22 cellular contexts compared by ENCODE assay signal in genomic region chr3:29011441-29011840, GRCh38.
"Had no signal": no experiment of that assay in that cellular context is flagged by ENCODE, and none has a peak within 500 bp of the region (broad histone marks: within the 10 kb centered on the region; RNA-seq: fewer than 3 reads in every experiment).

No MANE protein-coding gene starts in this region.

- H3K4me3 Mint-ChIP-seq: naive thymus-derived CD8-positive, alpha-beta T cell; nephron progenitor cell; stimulated activated memory B cell treated with anti-CD40 and anti-IgM and Interleukin-4, amounts not matched to agents 10 μg/mL and 1 μg/mL and 100 μg/mL, for 72 hours; stimulated activated naive CD8-positive, alpha-beta T cell treated with anti-CD3 and anti-CD28 coated beads, Interleukin-15, Interleukin-2, amounts not matched to agents 100 ng/mL and 50 ng/mL, for 24 hours had no signal

- H3K27me3 ChIP-seq: dorsolateral prefrontal cortex, sigmoid colon, tibial nerve, upper lobe of left lung had no signal

- H3K27ac Mint-ChIP-seq: naive thymus-derived CD8-positive, alpha-beta T cell; nephron progenitor cell; stimulated activated memory B cell treated with anti-CD40 and anti-IgM and Interleukin-4, amounts not matched to agents 10 μg/mL and 1 μg/mL and 100 μg/mL, for 72 hours; stimulated activated naive CD8-positive, alpha-beta T cell treated with anti-CD3 and anti-CD28 coated beads, Interleukin-15, Interleukin-2, amounts not matched to agents 100 ng/mL and 50 ng/mL, for 24 hours had no signal

- H3K4me1 ChIP-seq: parathyroid adenoma, prostate gland, sigmoid colon, tibial nerve, upper lobe of left lung had no signal

- DNase-seq: dorsolateral prefrontal cortex; effector CD4-positive, alpha-beta T cell; head of caudate nucleus; kidney; mesendoderm; midbrain; naive thymus-derived CD8-positive, alpha-beta T cell; nephron progenitor cell; right cardiac atrium; sigmoid colon; stimulated activated CD4-positive, alpha-beta T cell treated with anti-CD3 and anti-CD28 coated beads, Interleukin-4, amount 100 ng/mL, for 4 hours; upper lobe of left lung had no signal

- H3K9me3 ChIP-seq: prostate gland, sigmoid colon, thoracic aorta, tibial nerve, upper lobe of left lung had no signal

- H3K79me2 ChIP-seq: parathyroid adenoma had no signal

- H3K9me3 Mint-ChIP-seq: naive thymus-derived CD8-positive, alpha-beta T cell; nephron progenitor cell; stimulated activated memory B cell treated with anti-CD40 and anti-IgM and Interleukin-4, amounts not matched to agents 10 μg/mL and 1 μg/mL and 100 μg/mL, for 72 hours; stimulated activated naive CD8-positive, alpha-beta T cell treated with anti-CD3 and anti-CD28 coated beads, Interleukin-15, Interleukin-2, amounts not matched to agents 100 ng/mL and 50 ng/mL, for 24 hours had no signal

- H3K27ac ChIP-seq: dorsolateral prefrontal cortex, parathyroid adenoma, prostate gland, sigmoid colon, thoracic aorta, upper lobe of left lung had no signal

- H2AFZ ChIP-seq: parathyroid adenoma had no signal

- H3K36me3 ChIP-seq: prostate gland, sigmoid colon, thoracic aorta, tibial nerve, upper lobe of left lung had no signal

- FAIRE-seq: colon, frontal cortex, kidney, urothelium cell line had no signal

- H3K4me3 ChIP-seq: prostate gland, sigmoid colon, thoracic aorta, tibial nerve, upper lobe of left lung had no signal

- H3K27me3 Mint-ChIP-seq: stimulated activated memory B cell treated with anti-CD40 and anti-IgM and Interleukin-4, amounts not matched to agents 10 μg/mL and 1 μg/mL and 100 μg/mL, for 72 hours; stimulated activated naive CD8-positive, alpha-beta T cell treated with anti-CD3 and anti-CD28 coated beads, Interleukin-15, Interleukin-2, amounts not matched to agents 100 ng/mL and 50 ng/mL, for 24 hours had no signal

- H3K9ac ChIP-seq: parathyroid adenoma had no signal

- H3K36me3 Mint-ChIP-seq: naive thymus-derived CD8-positive, alpha-beta T cell; stimulated activated memory B cell treated with anti-CD40 and anti-IgM and Interleukin-4, amounts not matched to agents 10 μg/mL and 1 μg/mL and 100 μg/mL, for 72 hours had no signal

- H3K4me1 Mint-ChIP-seq: naive thymus-derived CD8-positive, alpha-beta T cell; nephron progenitor cell; stimulated activated memory B cell treated with anti-CD40 and anti-IgM and Interleukin-4, amounts not matched to agents 10 μg/mL and 1 μg/mL and 100 μg/mL, for 72 hours had no signal

- ATAC-seq: left lobe of liver; naive thymus-derived CD8-positive, alpha-beta T cell; right cardiac atrium; stimulated activated memory B cell treated with anti-CD40 and anti-IgM and Interleukin-4, amounts not matched to agents 10 μg/mL and 1 μg/mL and 100 μg/mL, for 72 hours had no signal
